ENCODE assay signal across 32 cellular contexts in genomic region chr4:148503681-148504080, GRCh38.
"Had no signal": no experiment of that assay in that cellular context is flagged by ENCODE, and none has a peak within 500 bp of the region (broad histone marks: within the 10 kb centered on the region; RNA-seq: fewer than 3 reads in every experiment).

No MANE protein-coding gene starts in this region.

- H3K9me3 ChIP-seq: ascending aorta, breast epithelium had no signal

- H3K4me3 ChIP-seq: ascending aorta, breast epithelium had no signal

- H3K27me3 ChIP-seq: ascending aorta, brain microvascular endothelial cell, breast epithelium had no signal

- H3K27ac ChIP-seq: ascending aorta, brain microvascular endothelial cell, breast epithelium, WERI-Rb-1 had no signal

- DNase-seq: activated CD4-positive, alpha-beta memory T cell treated with anti-CD3 and anti-CD28 coated beads, Interleukin-2, amount 10 ng/mL, durations not matched to agents 7 days and 5 days; activated CD4-positive, alpha-beta T cell treated with anti-CD3 and anti-CD28 coated beads for 1 hour; activated CD4-positive, alpha-beta T cell treated with anti-CD3 and anti-CD28 coated beads for 36 hours; activated CD4-positive, alpha-beta T cell treated with anti-CD3 and anti-CD28 coated beads for 48 hours; activated CD4-positive, alpha-beta T cell treated with anti-CD3 and anti-CD28 coated beads, Interleukin-2, amount 10 ng/mL, durations not matched to agents 7 days and 5 days; activated CD4-positive, alpha-beta T cell treated with anti-CD3 and anti-CD28 coated beads, Interleukin-2, amount 50 U/mL, for 48 hours; activated CD4-positive, CD25-positive, alpha-beta regulatory T cell; activated CD8-positive, alpha-beta memory T cell treated with anti-CD3 and anti-CD28 coated beads for 24 hours; activated CD8-positive, alpha-beta memory T cell treated with anti-CD3 and anti-CD28 coated beads, Interleukin-2, amount 10 ng/mL, durations not matched to agents 7 days and 5 days; activated CD8-positive, alpha-beta memory T cell treated with anti-CD3 and anti-CD28 coated beads, Interleukin-2, amount 50 U/mL, for 48 hours; activated CD8-positive, alpha-beta T cell treated with anti-CD3 and anti-CD28 coated beads, Interleukin-2, amount 10 ng/mL, durations not matched to agents 7 days and 5 days; activated effector memory CD4-positive, alpha-beta T cell treated with Interleukin-2 at 50 U/mL for 16 hours; activated gamma-delta T cell; activated naive CD4-positive, alpha-beta T cell treated with anti-CD3 and anti-CD28 coated beads, Interleukin-2, amount 10 ng/mL, durations not matched to agents 7 days and 5 days; activated naive CD4-positive, alpha-beta T cell treated with Interleukin-2 at 50 U/mL for 16 hours; activated naive CD8-positive, alpha-beta T cell treated with anti-CD3 and anti-CD28 coated beads, Interleukin-2, amount 10 ng/mL, durations not matched to agents 7 days and 5 days; activated naive CD8-positive, alpha-beta T cell treated with anti-CD3 and anti-CD28 coated beads, Interleukin-2, amount 50 U/mL, for 24 hours; activated T-cell treated with anti-CD3 and anti-CD28 coated beads, Interleukin-2, amount 50 U/mL, for 24 hours; activated T-cell treated with anti-CD3 and anti-CD28 coated beads, Interleukin-2, amount 50 U/mL, for 48 hours; amygdala; anterior cingulate cortex; brain microvascular endothelial cell; central memory CD4-positive, alpha-beta T cell; T-helper 1 cell; T-helper 2 cell; T-helper 9 cell; WERI-Rb-1 had no signal

- H3K36me3 ChIP-seq: ascending aorta, brain microvascular endothelial cell, breast epithelium, WERI-Rb-1 had no signal

- ATAC-seq: activated CD4-positive, alpha-beta T cell treated with anti-CD3 and anti-CD28 coated beads for 36 hours; activated CD4-positive, CD25-positive, alpha-beta regulatory T cell treated with anti-CD3 and anti-CD28 coated beads, Interleukin-2, amount 50 U/mL, for 24 hours; activated CD8-positive, alpha-beta memory T cell treated with anti-CD3 and anti-CD28 coated beads, Interleukin-2, amount 10 ng/mL, durations not matched to agents 7 days and 5 days; activated CD8-positive, alpha-beta T cell treated with anti-CD3 and anti-CD28 coated beads, Interleukin-2, amount 10 ng/mL, durations not matched to agents 7 days and 5 days; activated naive CD8-positive, alpha-beta T cell treated with anti-CD3 and anti-CD28 coated beads, Interleukin-2, amount 50 U/mL, for 24 hours; WTC11 had no signal

- H3K4me1 ChIP-seq: ascending aorta, breast epithelium had no signal

- FAIRE-seq: TTC549 had no signal
